ENCODE assay signal across 11 cellular contexts in genomic region chr12:12804432-12804886, GRCh38. TPM values are rescaled to one million over a fixed set of nuclear protein-coding genes. Genes with fewer than 3 reads are reported as not detected.
DNase-seq lines count a peak whose midpoint lies in the region; ATAC-seq and TF ChIP-seq lines count a peak whose summit lies in the region.
"Had no signal": no experiment of that assay in that cellular context is flagged by ENCODE, and none has a peak within 500 bp of the region (broad histone marks: within the 10 kb centered on the region; RNA-seq: fewer than 3 reads in every experiment).

No MANE protein-coding gene starts in this region.

- peak overlapping the region; percentile 66 for H3K27ac Mint-ChIP-seq in activated CD4-positive, alpha-beta T cell treated with anti-CD3 and anti-CD28 coated beads, Interleukin-2, amount 10 ng/mL, durations not matched to agents 24 days and 14 days
- peak overlapping the region; percentile 26 for H3K27ac Mint-ChIP-seq in stimulated activated naive B cell treated with anti-CD40 and anti-IgM and Interleukin-4, amounts not matched to agents 10 μg/mL and 1 μg/mL and 100 μg/mL, for 72 hours

- peak overlapping the region; percentile 13 for H3K4me3 Mint-ChIP-seq in activated CD4-positive, alpha-beta T cell treated with anti-CD3 and anti-CD28 coated beads, Interleukin-2, amount 10 ng/mL, durations not matched to agents 24 days and 14 days
- no peak overlapping the region for H3K4me3 Mint-ChIP-seq in stimulated activated naive B cell treated with anti-CD40 and anti-IgM and Interleukin-4, amounts not matched to agents 10 μg/mL and 1 μg/mL and 100 μg/mL, for 72 hours
- H3K4me3 Mint-ChIP-seq: immature natural killer cell had no signal

- peaks cover 4% of the 10 kb centered on the region for H3K36me3 Mint-ChIP-seq in activated CD4-positive, alpha-beta T cell treated with anti-CD3 and anti-CD28 coated beads, Interleukin-2, amount 10 ng/mL, durations not matched to agents 24 days and 14 days (ENCODE audit: low read depth)
- H3K36me3 Mint-ChIP-seq in stimulated activated naive B cell treated with anti-CD40 and anti-IgM and Interleukin-4, amounts not matched to agents 10 μg/mL and 1 μg/mL and 100 μg/mL, for 72 hours = peaks cover 0 to 2% of the 10 kb centered on the region in 2 donors

- no peaks in the 10 kb centered on the region for H3K27me3 ChIP-seq in MM.1S (replicated peaks; ENCODE audit: insufficient read depth, low read length)
- H3K27me3 ChIP-seq: BLaER1 had no signal

- H3K9me2 ChIP-seq in MM.1S (replicated peaks; ENCODE audit: insufficient read depth, low read length) = no peaks in the 10 kb centered on the region

- TF ChIP-seq CTCF in fibroblast of mammary gland (conservative IDR thresholded peaks at IDR 0.05; ENCODE audit: control insufficient read depth, insufficient read depth, low read depth, low read length) (no peak), MM.1S (IDR thresholded peaks at IDR 0.05; ENCODE audit: low read length) (no peak)

- DNase-seq in activated CD4-positive, alpha-beta T cell treated with anti-CD3 and anti-CD28 coated beads, Interleukin-2, amount 10 ng/mL, durations not matched to agents 24 days and 14 days = no peak
- no peak for DNase-seq in activated CD4-positive, alpha-beta T cell treated with anti-CD3 and anti-CD28 coated beads for 4 hours
- DNase-seq in fibroblast of mammary gland (ENCODE audit: low read depth) (peak; percentile 94), GOT3 (lab: John Stamatoyannopoulos, UW) (no peak), MM.1S (no peak), Kasumi-1 (lab: John Stamatoyannopoulos, UW) (no peak)
- no peak for DNase-seq in stimulated activated naive B cell treated with anti-CD40 and anti-IgM and Interleukin-4, amounts not matched to agents 10 μg/mL and 1 μg/mL and 100 μg/mL, for 72 hours
- DNase-seq: immature natural killer cell, NCI-H1092 treated with DMSO at 0.1 percent for 48 hours had no signal

- no peaks in the 10 kb centered on the region for H3K27me3 Mint-ChIP-seq in activated CD4-positive, alpha-beta T cell treated with anti-CD3 and anti-CD28 coated beads, Interleukin-2, amount 10 ng/mL, durations not matched to agents 24 days and 14 days
- no peaks in the 10 kb centered on the region for H3K27me3 Mint-ChIP-seq in stimulated activated naive B cell treated with anti-CD40 and anti-IgM and Interleukin-4, amounts not matched to agents 10 μg/mL and 1 μg/mL and 100 μg/mL, for 72 hours

- H2AFZ ChIP-seq in MM.1S (ENCODE audit: low read length) = no peak overlapping the region

- peak; percentile 79 for ATAC-seq in SK-N-SH treated with all-trans-retinoic acid at 6 μM for 48 hours
- no peak for ATAC-seq in stimulated activated naive B cell treated with anti-CD40 and anti-IgM and Interleukin-4, amounts not matched to agents 10 μg/mL and 1 μg/mL and 100 μg/mL, for 72 hours (replicated peaks)

- peaks cover 33% of the 10 kb centered on the region for H3F3A ChIP-seq in MM.1S (ENCODE audit: insufficient read depth, low read length)

- H3K9ac ChIP-seq in MM.1S (ENCODE audit: low read length) = no peak overlapping the region
- H3K9ac ChIP-seq: BLaER1 had no signal

- intact Hi-C loops in activated CD4-positive, alpha-beta T cell treated with anti-CD3 and anti-CD28 coated beads, Interleukin-2, amount 10 ng/mL, durations not matched to agents 24 days and 14 days (cut with micrococcal nuclease) = loop anchor here (1.0 kb wide), 1 partner anchor 9 kb away; the partner anchor contains the start of gene DDX47

- peaks cover 61% of the 10 kb centered on the region for H3K4me1 Mint-ChIP-seq in activated CD4-positive, alpha-beta T cell treated with anti-CD3 and anti-CD28 coated beads, Interleukin-2, amount 10 ng/mL, durations not matched to agents 24 days and 14 days
- peaks cover 40 to 65% of the 10 kb centered on the region in 2 donors for H3K4me1 Mint-ChIP-seq in stimulated activated naive B cell treated with anti-CD40 and anti-IgM and Interleukin-4, amounts not matched to agents 10 μg/mL and 1 μg/mL and 100 μg/mL, for 72 hours

- H3K4me1 ChIP-seq in MM.1S (ENCODE audit: low read length) = peaks cover 46% of the 10 kb centered on the region

- no peaks in the 10 kb centered on the region for H3K36me3 ChIP-seq in MM.1S (replicated peaks; ENCODE audit: insufficient read depth, low read length)
- H3K36me3 ChIP-seq: BLaER1 had no signal

- no peak overlapping the region for H3K4me3 ChIP-seq in fibroblast of mammary gland (ENCODE audit: control insufficient read depth, low read depth, low read length)
- H3K4me3 ChIP-seq in MM.1S (ENCODE audit: low read length) = no peak overlapping the region
- H3K4me3 ChIP-seq: BLaER1 had no signal

- H4K20me1 ChIP-seq in MM.1S (ENCODE audit: insufficient read depth, low read length) = no peaks in the 10 kb centered on the region
- H4K20me1 ChIP-seq: BLaER1 had no signal

- peaks cover 2% of the 10 kb centered on the region for H3K9me3 Mint-ChIP-seq in activated CD4-positive, alpha-beta T cell treated with anti-CD3 and anti-CD28 coated beads, Interleukin-2, amount 10 ng/mL, durations not matched to agents 24 days and 14 days
- H3K9me3 Mint-ChIP-seq in stimulated activated naive B cell treated with anti-CD40 and anti-IgM and Interleukin-4, amounts not matched to agents 10 μg/mL and 1 μg/mL and 100 μg/mL, for 72 hours = no peaks in the 10 kb centered on the region
- H3K9me3 Mint-ChIP-seq: immature natural killer cell had no signal

- H3K79me2 ChIP-seq in MM.1S (ENCODE audit: low read length) = no peaks in the 10 kb centered on the region

- H3K4me2 ChIP-seq in MM.1S (ENCODE audit: low read depth, low read length) = no peak overlapping the region
- H3K4me2 ChIP-seq: BLaER1 had no signal

- H3K27ac ChIP-seq in MM.1S (ENCODE audit: low read length) = no peak overlapping the region
- H3K27ac ChIP-seq: BLaER1 had no signal

- H3K9me3 ChIP-seq in MM.1S (replicated peaks; ENCODE audit: insufficient read depth, low read length) = no peaks in the 10 kb centered on the region
- H3K9me3 ChIP-seq: BLaER1 had no signal

TF ChIP-seq in SK-N-SH treated with all-trans-retinoic acid at 6 μM for 48 hours, 23 proteins besides CTCF, POLR2A, EP300 and RAD21 (continues in another document):
- no peak for TF ChIP-seq ZC3H10 (CRISPR knock-in tag; IDR thresholded peaks at IDR 0.05)
- no peak for TF ChIP-seq CSDC2 (CRISPR knock-in tag; IDR thresholded peaks at IDR 0.05)
- no peak for TF ChIP-seq ESRRG (CRISPR knock-in tag; IDR thresholded peaks at IDR 0.05)
- no peak for TF ChIP-seq SNAI2 (CRISPR knock-in tag; IDR thresholded peaks at IDR 0.05)
- TF ChIP-seq ISL1 (CRISPR knock-in tag; IDR thresholded peaks at IDR 0.05) = no peak
- TF ChIP-seq TCF4 (CRISPR knock-in tag; IDR thresholded peaks at IDR 0.05; ENCODE audit: borderline replicate concordance) = no peak
- no peak for TF ChIP-seq ZNF8 (CRISPR knock-in tag; IDR thresholded peaks at IDR 0.05)
- no peak for TF ChIP-seq ZNF565 (CRISPR knock-in tag; conservative IDR thresholded peaks at IDR 0.05; ENCODE audit: low read depth)
- TF ChIP-seq RARB (CRISPR knock-in tag; IDR thresholded peaks at IDR 0.05) = no peak
- no peak for TF ChIP-seq ZNF70 (CRISPR knock-in tag; IDR thresholded peaks at IDR 0.05)
- TF ChIP-seq TOX (CRISPR knock-in tag; IDR thresholded peaks at IDR 0.05; ENCODE audit: borderline replicate concordance) = no peak
- TF ChIP-seq CSRNP3 (CRISPR knock-in tag; IDR thresholded peaks at IDR 0.05) = no peak
- TF ChIP-seq ARNTL (CRISPR knock-in tag; IDR thresholded peaks at IDR 0.05; ENCODE audit: borderline replicate concordance, low read depth) = no peak
- no peak for TF ChIP-seq CREB5 (CRISPR knock-in tag; IDR thresholded peaks at IDR 0.05; ENCODE audit: low read depth)
- no peak for TF ChIP-seq PATZ1 (CRISPR knock-in tag; IDR thresholded peaks at IDR 0.05; ENCODE audit: borderline replicate concordance)

RNA-seq across cellular contexts. Expression of gene DDX47, which starts 8.7 kb away (rescaled TPM):
- total RNA-seq in activated CD4-positive, alpha-beta T cell treated with anti-CD3 and anti-CD28 coated beads, Interleukin-2, amount 10 ng/mL, durations not matched to agents 24 days and 14 days = 123 and 133 TPM in 2 replicates

RNA-seq across cellular contexts. Expression of gene APOLD1, which starts 19.0 kb away (rescaled TPM):
- 4.1 and 5.2 TPM in 2 replicates for total RNA-seq in activated CD4-positive, alpha-beta T cell treated with anti-CD3 and anti-CD28 coated beads, Interleukin-2, amount 10 ng/mL, durations not matched to agents 24 days and 14 days
